In the genomic region with DNA sequence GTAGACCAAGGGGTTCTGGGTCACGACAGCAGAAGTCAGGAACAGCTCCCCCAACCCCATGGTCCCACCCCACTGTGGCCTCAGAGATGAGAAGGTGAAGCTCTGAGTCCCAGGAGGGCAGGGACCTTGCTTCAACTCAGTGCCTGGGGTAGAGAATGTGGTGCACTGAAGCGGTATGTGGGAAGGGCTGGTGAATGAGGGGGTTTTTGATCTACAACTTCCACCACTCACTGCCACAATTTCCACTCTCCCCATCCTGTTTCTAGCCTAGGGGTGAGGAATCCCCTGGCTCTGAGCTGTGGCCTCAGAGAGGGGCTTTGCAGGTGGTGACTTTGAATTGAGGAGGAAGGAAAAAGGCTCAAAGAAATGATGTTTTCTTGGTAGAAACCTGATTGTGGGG, we compare ENCODE assay signal across 23 cellular contexts. TPM values are rescaled to one million over a fixed set of nuclear protein-coding genes. Genes with fewer than 3 reads are reported as not detected.
A peak's percentile ranks its signal among the peaks of the same experiment; 100 is the strongest.
DNase-seq lines count a peak whose midpoint lies in the region; ATAC-seq, FAIRE-seq and TF ChIP-seq lines count a peak whose summit lies in the region.
"Had no signal": no experiment of that assay in that cellular context is flagged by ENCODE, and none has a peak within 500 bp of the region (broad histone marks: within the 10 kb centered on the region; RNA-seq: fewer than 3 reads in every experiment).

No MANE protein-coding gene starts in this region.

- TF ChIP-seq EP300 in H1 (IDR thresholded peaks at IDR 0.05; ENCODE audit: borderline replicate concordance in 1 of 2, low read depth in 2 of 2, low read length in 2 of 2), result no peak

- H4K20me1 ChIP-seq in H1 (replicated peaks in 1 of 2; ENCODE audit: control insufficient read depth in 1 of 2, insufficient read depth in 2 of 2, low read length in 2 of 2) (no peaks in the 10 kb centered on the region), osteoblast (ENCODE audit: insufficient read depth, low read length) (no peaks in the 10 kb centered on the region)

- peaks cover 0 to 8% (median 0%) of the 10 kb centered on the region in 4 experiments; a peak in 3 of 7 replicates for H3K4me1 ChIP-seq in H1 (replicated peaks in 1 of 4; ENCODE audit: control insufficient read depth in 3 of 4, insufficient read depth in 4 of 4, low read length in 3 of 4)
- H3K4me1 ChIP-seq in osteoblast (ENCODE audit: insufficient read depth, low read length), result peaks cover 35% of the 10 kb centered on the region
- H3K4me1 ChIP-seq in upper lobe of right lung, result peaks cover 16% of the 10 kb centered on the region
- H3K4me1 ChIP-seq: adrenal gland had no signal

- POLR2A ChIA-PET in H1 (lab: Charles Lee; ENCODE audit: partially characterized antibody), result interaction anchor here (0.6 to 11.8 kb wide), 12 partner anchors 7 to 374 kb away, joined by 3 to 125 read pairs (median 3); no protein-coding TSS in a partner anchor

- H2BK120ac ChIP-seq in H1 (replicated peaks; ENCODE audit: low read depth, low read length), result no peak overlapping the region

- H3K27ac ChIP-seq in H1 (ENCODE audit: low read depth, low read length) (no peak overlapping the region), osteoblast (ENCODE audit: low read depth, low read length) (peak overlapping the region; percentile 43), upper lobe of right lung (peak overlapping the region; percentile 58)

- H2BK5ac ChIP-seq in H1 (ENCODE audit: low read depth, low read length), result no peak overlapping the region

- CTCF ChIA-PET in H1 (lab: Charles Lee; ENCODE audit: partially characterized antibody), result interaction anchor here (1.0 to 1.6 kb wide), 8 partner anchors 10 to 188 kb away, joined by 3 to 6 read pairs (median 4); no protein-coding TSS in a partner anchor

- no peak overlapping the region for H2AK5ac ChIP-seq in H1 (ENCODE audit: low read depth, low read length)

- no peaks in the 10 kb centered on the region for H3K23me2 ChIP-seq in H1 (ENCODE audit: low read depth, low read length)

- H3K79me2 ChIP-seq in H1 (ENCODE audit: control insufficient read depth in 1 of 2, insufficient read depth in 2 of 2, low read length in 2 of 2) (no peaks in the 10 kb centered on the region), osteoblast (ENCODE audit: insufficient read depth, low read length) (no peaks in the 10 kb centered on the region)

- no peak overlapping the region for H2BK20ac ChIP-seq in H1 (ENCODE audit: low read length)

- H3K9me3 ChIP-seq in H1 (ENCODE audit: insufficient read depth in 2 of 2, low read depth in 1 of 2, low read length in 1 of 2) (no peaks in the 10 kb centered on the region), osteoblast (ENCODE audit: low read depth, low read length) (no peaks in the 10 kb centered on the region), upper lobe of right lung (no peaks in the 10 kb centered on the region)
- H3K9me3 ChIP-seq: adrenal gland had no signal

- H3K9ac ChIP-seq in H1 (replicated peaks in 1 of 4; ENCODE audit: extremely low read depth in 1 of 4, low read depth in 3 of 4, low read length in 3 of 4), result no peak overlapping the region

- H4K8ac ChIP-seq in H1 (ENCODE audit: extremely low read depth, insufficient read depth, low read length), result no peak overlapping the region

- peaks cover 0 to 10% (median 2%) of the 10 kb centered on the region in 4 experiments; a peak in 2 of 8 replicates for H3K36me3 ChIP-seq in H1 (ENCODE audit: control insufficient read depth in 2 of 4, insufficient read depth in 4 of 4, low read length in 3 of 4)
- H3K36me3 ChIP-seq in osteoblast (ENCODE audit: insufficient read depth, low read length), result peaks cover 9% of the 10 kb centered on the region
- H3K36me3 ChIP-seq in upper lobe of right lung, result no peaks in the 10 kb centered on the region
- H3K36me3 ChIP-seq: adrenal gland had no signal

- H2BK12ac ChIP-seq in H1 (ENCODE audit: low read depth, low read length), result no peak overlapping the region

- no peaks in the 10 kb centered on the region for H3K79me1 ChIP-seq in H1 (ENCODE audit: low read depth, low read length)

- no peak; a peak in 1 of 3 replicates for TF ChIP-seq POLR2A in H1 (IDR thresholded peaks at IDR 0.05; ENCODE audit: control extremely low read depth in 1 of 2, low read depth in 2 of 2, low read length in 2 of 2)

- H3K4me2 ChIP-seq in H1 (ENCODE audit: insufficient read depth in 1 of 2, low read depth in 2 of 2, low read length in 2 of 2), result no peak overlapping the region
- H3K4me2 ChIP-seq in osteoblast (ENCODE audit: insufficient read depth, low read length), result no peak overlapping the region

- FAIRE-seq in H1 (lab: Jason Lieb, UNC), result no peak

- H3K14ac ChIP-seq in H1 (ENCODE audit: insufficient read length), result no peak overlapping the region

- no peak for TF ChIP-seq RAD21 in H1 (IDR thresholded peaks at IDR 0.05 in 1 of 2, conservative IDR thresholded peaks at IDR 0.05 in 1 of 2; ENCODE audit: low read depth in 2 of 2, low read length in 2 of 2)

- H2BK15ac ChIP-seq in H1 (ENCODE audit: low read length), result no peak overlapping the region

- H3K4me3 ChIP-seq in H1 (ENCODE audit: extremely low read depth in 1 of 4, insufficient read depth in 2 of 4, low read depth in 3 of 4, low read length in 4 of 4) (no peak overlapping the region), osteoblast (ENCODE audit: insufficient read depth, low read length) (no peak overlapping the region), upper lobe of right lung (no peak overlapping the region)
- H3K4me3 ChIP-seq: adrenal gland had no signal

- no peak for DNase-seq in Right ventricle myocardium superior
- no peak for DNase-seq in Right ventricle myocardium inferior (ENCODE audit: missing footprints)
- no peak for DNase-seq in H1 (ENCODE audit: low read depth in 1 of 2, low spot score in 2 of 2)
- no peak for DNase-seq in osteoblast (ENCODE audit: insufficient read length, low spot score, missing footprints)
- no peak for DNase-seq in upper lobe of right lung
- no peak for DNase-seq in pons (ENCODE audit: low spot score)
- DNase-seq in T1000 (lab: John Stamatoyannopoulos, UW), result no peak
- DNase-seq: ACHN; activated CD4-positive, alpha-beta T cell treated with anti-CD3 and anti-CD28 coated beads, Interleukin-2, amount 50 U/mL, for 4 hours; activated T-cell treated with anti-CD3 and anti-CD28 coated beads, Interleukin-2, amount 50 U/mL, for 48 hours; CD4-positive, alpha-beta memory T cell; central memory CD4-positive, alpha-beta T cell; DMS53; effector memory CD8-positive, alpha-beta T cell; Kasumi-1; naive B cell; NCI-H1436 treated with DMSO at 0.1 percent for 48 hours; NCI-H2227 treated with DMSO at 0.1 percent for 48 hours; NK-92 treated with Interleukin-12 subunit alpha and Interleukin-12 subunit beta, amount 100 ng/mL, for 24 hours; posterior cingulate gyrus; stimulated activated naive CD4-positive, alpha-beta T cell had no signal

- no peak overlapping the region for H4K91ac ChIP-seq in H1 (replicated peaks; ENCODE audit: insufficient read length, low read length)

- no peak overlapping the region for H3K4ac ChIP-seq in H1 (replicated peaks; ENCODE audit: insufficient read length, low read depth, low read length)

- intact Hi-C loops in Right ventricle myocardium superior (cut with DNase I) (no loop called here), Right ventricle myocardium inferior (cut with DNase I) (no loop called here), upper lobe of right lung (cut with DNase I) (no loop called here)

- ATAC-seq in Right ventricle myocardium superior (ENCODE audit: poor library complexity), result peak; percentile 6
- ATAC-seq in Right ventricle myocardium inferior, result no peak
- peak; percentile 49 for ATAC-seq in upper lobe of right lung
- ATAC-seq in GM18861 (IDR thresholded peaks at IDR 0.05; ENCODE audit: unreplicated experiment), result no peak
- ATAC-seq: effector memory CD8-positive, alpha-beta T cell had no signal

- no peaks in the 10 kb centered on the region for H3K27me3 ChIP-seq in H1 (replicated peaks in 1 of 4; ENCODE audit: control insufficient read depth in 3 of 4, extremely low read depth in 1 of 4, insufficient read depth in 3 of 4, low read length in 3 of 4)
- no peaks in the 10 kb centered on the region for H3K27me3 ChIP-seq in osteoblast (ENCODE audit: insufficient read depth, low read length)
- H3K27me3 ChIP-seq in upper lobe of right lung, result no peaks in the 10 kb centered on the region
- H3K27me3 ChIP-seq: adrenal gland had no signal

- TF ChIP-seq CTCF in H1 (IDR thresholded peaks at IDR 0.05; ENCODE audit: control extremely low read depth in 1 of 3, insufficient read depth in 1 of 3, low read depth in 1 of 3, low read length in 3 of 3) (no peak), osteoblast (IDR thresholded peaks at IDR 0.05; ENCODE audit: extremely low read depth, low read depth, low read length) (no peak), upper lobe of right lung (IDR thresholded peaks at IDR 0.05) (no peak)

- H4K5ac ChIP-seq in H1 (ENCODE audit: insufficient read length, low read depth, low read length), result no peak overlapping the region

- no peak overlapping the region for H3K56ac ChIP-seq in H1 (replicated peaks; ENCODE audit: insufficient read length, low read depth, low read length)

- H3K23ac ChIP-seq in H1 (ENCODE audit: insufficient read length), result no peak overlapping the region

- H2AFZ ChIP-seq in H1 (ENCODE audit: low read length) (no peak overlapping the region), osteoblast (ENCODE audit: low read length) (no peak overlapping the region)

- WGBS in H1 (ENCODE audit: extremely low coverage in 1 of 2, insufficient coverage in 1 of 2, insufficient read length in 1 of 2, insufficient replicate concordance in 2 of 2, low coverage in 1 of 2, low lambda C conversion rate in 2 of 2, missing lambda C conversion rate in 1 of 2), 2 experiments, result 70% methylated on average over 2 of the region's 2 CpGs; no CpG with 5 or more reads in 1 of the 2 experiments

- H3K18ac ChIP-seq in H1 (ENCODE audit: extremely low read depth, low read length), result no peak overlapping the region

TF ChIP-seq in H1, 55 proteins besides CTCF, POLR2A, EP300 and RAD21:
- TF ChIP-seq POLR2AphosphoS5 (IDR thresholded peaks at IDR 0.05; ENCODE audit: low read depth, low read length) (peak; percentile 12; the same call in 1 of the 2 replicates), EZH2 (IDR thresholded peaks at IDR 0.05; ENCODE audit: low read depth, low read length, severe bottlenecking) (no peak)

RNA-seq across cellular contexts. Expression of a gene that starts 44.9 kb away (rescaled TPM):
- 634 TPM for total RNA-seq in Right ventricle myocardium superior
- total RNA-seq in Right ventricle myocardium inferior, result 650 TPM
- total RNA-seq in H1 (2021; fragmentation: NEBNext Ultra II Directional; extraction: Animal tissue kit (Norgen Biotek cat#: 25700)), result 389 and 406 TPM in 2 replicates
- 277 and 508 TPM in 2 replicates for polyA plus RNA-seq in H1 (2011; rRNA removed)
- 339 TPM for polyA plus RNA-seq in H1 (2011; cell fraction: cytosol; rRNA removed)
- polyA plus RNA-seq in H1 (2011; cell fraction: nucleus; rRNA removed), result 107 TPM
- polyA plus RNA-seq in H1 (2012, experiment 1 of 2), result 385 to 924 TPM (median 902 TPM) in 4 replicates
- polyA plus RNA-seq in H1 (2012, experiment 2 of 2), result 199 TPM
- polyA plus RNA-seq in H1 (2013, experiment 1 of 2), result 691 TPM
- 740 TPM for polyA plus RNA-seq in H1 (2013, experiment 2 of 2)
- polyA minus RNA-seq in H1 (2011; rRNA and poly(A)+ RNA removed), result 61.9 and 62.2 TPM in 2 replicates
- 93.4 TPM for polyA minus RNA-seq in H1 (2011; cell fraction: cytosol; rRNA and poly(A)+ RNA removed)
- 146 TPM for polyA minus RNA-seq in H1 (2011; cell fraction: nucleus; rRNA and poly(A)+ RNA removed)
- total RNA-seq in osteoblast, result 144 and 197 TPM in 2 replicates
- total RNA-seq in upper lobe of right lung, result 361 TPM

Comparison
In these comparisons a context has a peak if more than half of its experiments do, and no peak if none do; other contexts are left out.
1. ATAC-seq: peak in Right ventricle myocardium superior (single experiment) and upper lobe of right lung (single experiment); none in Right ventricle myocardium inferior (single experiment) and GM18861 (single experiment).